ENCODE assay signal across 12 cellular contexts in genomic region chr15:45268135-45268534, GRCh38. TPM values are rescaled to one million over a fixed set of nuclear protein-coding genes. Genes with fewer than 3 reads are reported as not detected.
DNase-seq lines count a peak whose midpoint lies in the region; ATAC-seq and TF ChIP-seq lines count a peak whose summit lies in the region.
"Had no signal": no experiment of that assay in that cellular context is flagged by ENCODE, and none has a peak within 500 bp of the region (broad histone marks: within the 10 kb centered on the region; RNA-seq: fewer than 3 reads in every experiment).

No MANE protein-coding gene starts in this region.

- H3K27ac Mint-ChIP-seq in glutamatergic neuron (ENCODE audit: unreplicated experiment), result no peak overlapping the region
- H3K27ac Mint-ChIP-seq in chondrocyte (ENCODE audit: unreplicated experiment), result no peak overlapping the region

- H3K4me3 ChIP-seq in AG04449 (ENCODE audit: low read depth, low read length) (no peak overlapping the region), fibroblast of mammary gland (ENCODE audit: control insufficient read depth, low read depth, low read length) (no peak overlapping the region)

- H3K36me3 Mint-ChIP-seq in glutamatergic neuron (ENCODE audit: unreplicated experiment) (no peaks in the 10 kb centered on the region), chondrocyte (ENCODE audit: low read depth) (no peaks in the 10 kb centered on the region)

- H3K4me3 Mint-ChIP-seq in glutamatergic neuron (ENCODE audit: unreplicated experiment), result no peak overlapping the region
- H3K4me3 Mint-ChIP-seq in chondrocyte (ENCODE audit: unreplicated experiment), result no peak overlapping the region

- H3K27me3 Mint-ChIP-seq in glutamatergic neuron (ENCODE audit: unreplicated experiment) (no peaks in the 10 kb centered on the region), chondrocyte (ENCODE audit: low read depth) (no peaks in the 10 kb centered on the region)

- CTCF ChIA-PET in AG04449 (lab: Yijun Ruan, JAX), result no interaction called here

- no peak for DNase-seq in AG04449 (ENCODE audit: low read depth, low spot score)
- peak; percentile 2 for DNase-seq in EH (ENCODE audit: low read depth)
- DNase-seq in OCI-M1 (lab: John Stamatoyannopoulos, UW), result peak; percentile 22
- no peak for DNase-seq in fibroblast of mammary gland (ENCODE audit: low read depth)
- no peak for DNase-seq in glutamatergic neuron
- DNase-seq in chondrocyte (ENCODE audit: low spot score), result no peak
- DNase-seq in NCI-H2227 (lab: John Stamatoyannopoulos, UW; ENCODE audit: unreplicated experiment), result no peak
- DNase-seq: IMR-90, left cardiac atrium, NCI-H2227 treated with DMSO at 0.1 percent for 48 hours had no signal

- ATAC-seq in HG03025 (IDR thresholded peaks at IDR 0.05; ENCODE audit: low FRiP score, unreplicated experiment), result no peak
- ATAC-seq: left cardiac atrium had no signal

- H3K9me3 Mint-ChIP-seq in glutamatergic neuron (ENCODE audit: unreplicated experiment), result no peaks in the 10 kb centered on the region
- peaks cover 8% of the 10 kb centered on the region for H3K9me3 Mint-ChIP-seq in chondrocyte (ENCODE audit: low read depth)

- H3K4me1 Mint-ChIP-seq in glutamatergic neuron (ENCODE audit: low read depth, unreplicated experiment) (no peaks in the 10 kb centered on the region), chondrocyte (ENCODE audit: low read depth) (no peaks in the 10 kb centered on the region)

- POLR2A ChIA-PET in AG04449 (lab: Yijun Ruan, JAX), result no interaction called here

- peak; percentile 6 for TF ChIP-seq CTCF in AG04449 (IDR thresholded peaks at IDR 0.05; ENCODE audit: insufficient read depth, low read length, missing control alignments)
- peak; percentile 5 for TF ChIP-seq CTCF in fibroblast of mammary gland (conservative IDR thresholded peaks at IDR 0.05; ENCODE audit: control insufficient read depth, insufficient read depth, low read depth, low read length)
- no peak for TF ChIP-seq CTCF in glutamatergic neuron (IDR thresholded peaks at IDR 0.05; ENCODE audit: partially characterized antibody, unreplicated experiment)
- TF ChIP-seq CTCF in chondrocyte (IDR thresholded peaks at IDR 0.05), result no peak

RNA-seq across cellular contexts. Expression of gene SLC28A2, which starts 16.1 kb away (rescaled TPM):
- total RNA-seq in glutamatergic neuron (ENCODE audit: unreplicated experiment), result not detected
- not detected in 3 replicates for total RNA-seq in chondrocyte
- total RNA-seq: IMR-90, left cardiac atrium, subcutaneous adipose tissue had no signal

Comparison
In these comparisons a context has a peak if more than half of its experiments do, and no peak if none do; other contexts are left out.
1. DNase-seq: peak in EH (single experiment) and OCI-M1 (single experiment); none in AG04449 (single experiment), fibroblast of mammary gland (single experiment), glutamatergic neuron (single experiment), chondrocyte (single experiment) and NCI-H2227 (single experiment).
2. CTCF ChIP-seq: peak in AG04449 (single experiment) and fibroblast of mammary gland (single experiment); none in glutamatergic neuron (single experiment) and chondrocyte (single experiment).